1 cellular context compared by ENCODE assay signal in genomic region chr10:132335189-132336063, GRCh38.
A peak's percentile ranks its signal among the peaks of the same experiment; 100 is the strongest.
TF ChIP-seq lines count a peak whose summit lies in the region.

No MANE protein-coding gene starts in this region.

TF ChIP-seq in HEK293, 187 proteins besides CTCF, POLR2A, EP300 and RAD21 (continued from another document and continues in another):
- TF ChIP-seq TRIM28 (IDR thresholded peaks at IDR 0.05; ENCODE audit: borderline replicate concordance, low read length) (no peak), TCF7L2 (IDR thresholded peaks at IDR 0.05; ENCODE audit: borderline replicate concordance, low read depth, low read length) (peak; percentile 85; the same call in 1 of the 2 replicates), ZNF692 (tag by site-specific recombination; IDR thresholded peaks at IDR 0.05) (peak; percentile 68), ZIC2 (tag by site-specific recombination; IDR thresholded peaks at IDR 0.05) (peak; percentile 77), GFI1B (tag by site-specific recombination; IDR thresholded peaks at IDR 0.05) (peak; percentile 8; the same call in 1 of the 2 replicates), ZNF292 (tag by site-specific recombination; IDR thresholded peaks at IDR 0.05; ENCODE audit: borderline replicate concordance, low read depth) (no peak), ZNF26 (tag by site-specific recombination; IDR thresholded peaks at IDR 0.05) (no peak), ZSCAN23 (tag by site-specific recombination; IDR thresholded peaks at IDR 0.05) (no peak), ZNF2 (tag by site-specific recombination; IDR thresholded peaks at IDR 0.05) (peak; percentile 42; the same call in 1 of the 2 replicates), ZSCAN5A (tag by site-specific recombination; IDR thresholded peaks at IDR 0.05) (no peak), ZNF174 (tag by site-specific recombination; IDR thresholded peaks at IDR 0.05) (no peak), ZNF843 (tag by site-specific recombination; IDR thresholded peaks at IDR 0.05) (peak; percentile 80; the same call in 1 of the 2 replicates), ZBTB44 (tag by site-specific recombination; IDR thresholded peaks at IDR 0.05) (no peak), ZNF561 (tag by site-specific recombination; IDR thresholded peaks at IDR 0.05; ENCODE audit: borderline replicate concordance) (no peak), ZNF830 (tag by site-specific recombination; IDR thresholded peaks at IDR 0.05; ENCODE audit: low read depth) (no peak), ZBTB10 (tag by site-specific recombination; IDR thresholded peaks at IDR 0.05) (peak; percentile 55; the same call in 1 of the 2 replicates), ZNF76 (tag by site-specific recombination; IDR thresholded peaks at IDR 0.05; ENCODE audit: borderline replicate concordance, low read depth) (peak; percentile 95), INSM2 (tag by site-specific recombination; IDR thresholded peaks at IDR 0.05) (peak; percentile 73), ZBTB20 (tag by site-specific recombination; IDR thresholded peaks at IDR 0.05) (no peak), ZNF175 (tag by site-specific recombination; IDR thresholded peaks at IDR 0.05) (no peak), ZNF645 (tag by site-specific recombination; IDR thresholded peaks at IDR 0.05) (no peak), SCRT2 (tag by site-specific recombination; IDR thresholded peaks at IDR 0.05) (no peak), ZBTB1 (tag by site-specific recombination; IDR thresholded peaks at IDR 0.05) (no peak), BCL11B (tag by site-specific recombination; IDR thresholded peaks at IDR 0.05; ENCODE audit: low read depth) (0 out of 2 replicates have a peak, but pooled peaks have one; percentile 67), ZNF211 (tag by site-specific recombination; IDR thresholded peaks at IDR 0.05; ENCODE audit: low read depth) (no peak), ZFP41 (tag by site-specific recombination; IDR thresholded peaks at IDR 0.05; ENCODE audit: borderline replicate concordance) (no peak), ZNF404 (tag by site-specific recombination; IDR thresholded peaks at IDR 0.05) (no peak), ZNF677 (tag by site-specific recombination; IDR thresholded peaks at IDR 0.05) (no peak), KLF9 (tag by site-specific recombination; IDR thresholded peaks at IDR 0.05; ENCODE audit: low read depth) (no peak), ZNF670 (tag by site-specific recombination; IDR thresholded peaks at IDR 0.05; ENCODE audit: low read depth) (no peak), ZNF132 (tag by site-specific recombination; IDR thresholded peaks at IDR 0.05; ENCODE audit: borderline replicate concordance) (no peak), ZNF280D (tag by site-specific recombination; IDR thresholded peaks at IDR 0.05) (no peak), ZNF169 (tag by site-specific recombination; IDR thresholded peaks at IDR 0.05) (no peak), PATZ1 (tag by site-specific recombination; IDR thresholded peaks at IDR 0.05) (peak; percentile 97), ZNF202 (tag by site-specific recombination; IDR thresholded peaks at IDR 0.05; ENCODE audit: borderline replicate concordance) (no peak), ZNF274 (IDR thresholded peaks at IDR 0.05; ENCODE audit: low read length) (no peak), ZNF274 (tag by site-specific recombination; IDR thresholded peaks at IDR 0.05; ENCODE audit: borderline replicate concordance) (no peak), ZNF777 (tag by site-specific recombination; IDR thresholded peaks at IDR 0.05; ENCODE audit: borderline replicate concordance) (no peak), SETDB1 (IDR thresholded peaks at IDR 0.05; ENCODE audit: insufficient read length, low read length) (peak; percentile 27), ZNF133 (tag by site-specific recombination; IDR thresholded peaks at IDR 0.05) (no peak), ZNF785 (tag by site-specific recombination; IDR thresholded peaks at IDR 0.05) (no peak), SALL2 (tag by site-specific recombination; IDR thresholded peaks at IDR 0.05; ENCODE audit: borderline replicate concordance) (no peak), ZNF121 (tag by site-specific recombination; IDR thresholded peaks at IDR 0.05) (no peak), ZNF544 (tag by site-specific recombination; IDR thresholded peaks at IDR 0.05) (no peak), ZNF510 (tag by site-specific recombination; IDR thresholded peaks at IDR 0.05; ENCODE audit: insufficient replicate concordance) (no peak), ZBTB26 (tag by site-specific recombination; optimal IDR thresholded peaks at IDR 0.05) (no peak), ZNF791 (tag by site-specific recombination; IDR thresholded peaks at IDR 0.05) (no peak), KLF1 (tag by site-specific recombination; IDR thresholded peaks at IDR 0.05) (0 out of 2 replicates have a peak, but pooled peaks have one; percentile 29)
